In the genomic region with DNA sequence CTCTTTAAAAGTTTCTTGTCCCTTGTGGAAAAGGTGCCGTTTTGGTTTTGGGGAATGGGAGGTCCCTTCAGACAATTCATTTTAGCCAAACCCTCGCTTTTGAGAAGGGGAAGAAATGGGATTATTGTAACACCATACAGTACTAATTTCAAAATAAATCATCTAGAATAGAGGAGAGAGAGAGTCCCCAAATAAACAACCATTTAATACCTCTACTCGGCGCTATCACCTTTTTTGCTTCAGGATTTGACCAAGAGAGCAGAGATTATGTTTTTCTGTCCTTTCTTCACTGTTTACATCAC, we compare ENCODE assay signal across 7 cellular contexts. TPM values are rescaled to one million over a fixed set of nuclear protein-coding genes. Genes with fewer than 3 reads are reported as not detected.
DNase-seq lines count a peak whose midpoint lies in the region; ATAC-seq and TF ChIP-seq lines count a peak whose summit lies in the region.

No MANE protein-coding gene starts in this region.

- H3K4me3 ChIP-seq in iPS DF 6.9 (ENCODE audit: low read length) = peak overlapping the region; percentile 72; the same call in 1 of the 2 replicates

- TF ChIP-seq CTCF in HFFc6 (IDR thresholded peaks at IDR 0.05) = no peak

- peaks cover 9% of the 10 kb centered on the region for H3K36me3 Mint-ChIP-seq in HFFc6 (ENCODE audit: low read depth)
- H3K36me3 Mint-ChIP-seq in activated CD4-positive, alpha-beta memory T cell treated with anti-CD3 and anti-CD28 coated beads, Interleukin-2, amount 10 ng/mL, durations not matched to agents 7 days and 5 days (ENCODE audit: low read depth) = peaks cover 25% of the 10 kb centered on the region
- H3K36me3 Mint-ChIP-seq in stimulated activated effector memory CD8-positive, alpha-beta T cell treated with anti-CD3 and anti-CD28 coated beads, Interleukin-12 subunit alpha, Interleukin-12 subunit beta, amount 100 ng/mL, for 72 hours = peaks cover 29% of the 10 kb centered on the region

- H3K27ac ChIP-seq in iPS DF 6.9 (ENCODE audit: low read length) = no peak overlapping the region

- CTCF ChIA-PET in activated CD4-positive, alpha-beta memory T cell treated with anti-CD3 and anti-CD28 coated beads, Interleukin-2, amount 10 ng/mL, durations not matched to agents 7 days and 5 days (lab: Charles Lee) = interaction anchor here (0.6 to 1.4 kb wide), 2 partner anchors 593 to 971 kb away, joined by 3 to 4 read pairs; no protein-coding TSS in a partner anchor

- H3K27me3 Mint-ChIP-seq in HFFc6 (ENCODE audit: insufficient read depth) = peaks cover 4% of the 10 kb centered on the region
- peaks cover 2% of the 10 kb centered on the region for H3K27me3 Mint-ChIP-seq in activated CD4-positive, alpha-beta memory T cell treated with anti-CD3 and anti-CD28 coated beads, Interleukin-2, amount 10 ng/mL, durations not matched to agents 7 days and 5 days

- POLR2A ChIA-PET in activated CD4-positive, alpha-beta memory T cell treated with anti-CD3 and anti-CD28 coated beads, Interleukin-2, amount 10 ng/mL, durations not matched to agents 7 days and 5 days (lab: Charles Lee) = interaction anchor here (0.6 to 3.2 kb wide), 19 partner anchors 13 to 1491 kb away, joined by 3 to 29 read pairs (median 6); a partner anchor contains a TSS

- DNase-seq in HFFc6 (no peak), iPS DF 6.9 (ENCODE audit: low read depth, low spot score) (no peak), amygdala (lab: John Stamatoyannopoulos, UW) (no peak), occipital lobe (lab: John Stamatoyannopoulos, UW) (no peak), SIG-M5 treated with dmso at 0.1 percent for 504 hours (lab: John Stamatoyannopoulos, UW; ENCODE audit: unreplicated experiment) (no peak)
- no peak for DNase-seq in activated CD4-positive, alpha-beta memory T cell treated with anti-CD3 and anti-CD28 coated beads, Interleukin-2, amount 10 ng/mL, durations not matched to agents 7 days and 5 days
- no peak for DNase-seq in stimulated activated effector memory CD8-positive, alpha-beta T cell treated with anti-CD3 and anti-CD28 coated beads, Interleukin-12 subunit alpha, Interleukin-12 subunit beta, amount 100 ng/mL, for 72 hours (ENCODE audit: low spot score in 2 of 2)

- H3K9me3 Mint-ChIP-seq in HFFc6 = no peaks in the 10 kb centered on the region
- no peaks in the 10 kb centered on the region for H3K9me3 Mint-ChIP-seq in activated CD4-positive, alpha-beta memory T cell treated with anti-CD3 and anti-CD28 coated beads, Interleukin-2, amount 10 ng/mL, durations not matched to agents 7 days and 5 days
- no peaks in the 10 kb centered on the region for H3K9me3 Mint-ChIP-seq in stimulated activated effector memory CD8-positive, alpha-beta T cell treated with anti-CD3 and anti-CD28 coated beads, Interleukin-12 subunit alpha, Interleukin-12 subunit beta, amount 100 ng/mL, for 72 hours

- peaks cover 35% of the 10 kb centered on the region for H3K4me1 Mint-ChIP-seq in HFFc6 (ENCODE audit: low read depth)
- peaks cover 36% of the 10 kb centered on the region for H3K4me1 Mint-ChIP-seq in activated CD4-positive, alpha-beta memory T cell treated with anti-CD3 and anti-CD28 coated beads, Interleukin-2, amount 10 ng/mL, durations not matched to agents 7 days and 5 days
- H3K4me1 Mint-ChIP-seq in stimulated activated effector memory CD8-positive, alpha-beta T cell treated with anti-CD3 and anti-CD28 coated beads, Interleukin-12 subunit alpha, Interleukin-12 subunit beta, amount 100 ng/mL, for 72 hours = peaks cover 24% of the 10 kb centered on the region

- H3K27me3 ChIP-seq in iPS DF 6.9 (ENCODE audit: control insufficient read depth, insufficient read depth, low read length) = no peaks in the 10 kb centered on the region

- H3K36me3 ChIP-seq in iPS DF 6.9 (ENCODE audit: control insufficient read depth, insufficient read depth, low read length) = no peaks in the 10 kb centered on the region

- ATAC-seq in stimulated activated effector memory CD8-positive, alpha-beta T cell treated with anti-CD3 and anti-CD28 coated beads, Interleukin-12 subunit alpha, Interleukin-12 subunit beta, amount 100 ng/mL, for 72 hours = no peak

- no peaks in the 10 kb centered on the region for H3K9me3 ChIP-seq in iPS DF 6.9 (ENCODE audit: control insufficient read depth, insufficient read depth, low read length)

- no CpG with 5 or more reads among the region's 4 CpGs for WGBS in iPS DF 6.9 (ENCODE audit: insufficient coverage, insufficient read length)

- H3K4me1 ChIP-seq in iPS DF 6.9 (ENCODE audit: control insufficient read depth, insufficient read depth, low read length) = peaks cover 1% of the 10 kb centered on the region; the same call in 1 of the 2 replicates

- H3K4me3 Mint-ChIP-seq in HFFc6 = peak overlapping the region; percentile 97
- H3K4me3 Mint-ChIP-seq in activated CD4-positive, alpha-beta memory T cell treated with anti-CD3 and anti-CD28 coated beads, Interleukin-2, amount 10 ng/mL, durations not matched to agents 7 days and 5 days = peak overlapping the region; percentile 96
- peak overlapping the region; percentile 84 for H3K4me3 Mint-ChIP-seq in stimulated activated effector memory CD8-positive, alpha-beta T cell treated with anti-CD3 and anti-CD28 coated beads, Interleukin-12 subunit alpha, Interleukin-12 subunit beta, amount 100 ng/mL, for 72 hours

- H3K27ac Mint-ChIP-seq in HFFc6 = peak overlapping the region; percentile 98
- peak overlapping the region; percentile 88 for H3K27ac Mint-ChIP-seq in activated CD4-positive, alpha-beta memory T cell treated with anti-CD3 and anti-CD28 coated beads, Interleukin-2, amount 10 ng/mL, durations not matched to agents 7 days and 5 days
- H3K27ac Mint-ChIP-seq in stimulated activated effector memory CD8-positive, alpha-beta T cell treated with anti-CD3 and anti-CD28 coated beads, Interleukin-12 subunit alpha, Interleukin-12 subunit beta, amount 100 ng/mL, for 72 hours = peak overlapping the region; percentile 91

RNA-seq across cellular contexts. Expression of a gene that starts 0.8 kb away (rescaled TPM):
- 10 to 100 TPM; 21.9 to 28.2 (median 23.3) TPM for total RNA-seq in HFFc6 (2021; fragmentation: NEBNext Ultra II Directional; extraction: Animal tissue kit (Norgen Biotek cat#: 25700))
- 10 to 100 TPM; 29.6 to 33.6 TPM for total RNA-seq in activated CD4-positive, alpha-beta memory T cell treated with anti-CD3 and anti-CD28 coated beads, Interleukin-2, amount 10 ng/mL, durations not matched to agents 7 days and 5 days
- total RNA-seq in occipital lobe = 36.7 TPM
